Comparison of ENCODE assay signal across 11 cellular contexts in genomic region chr16:61887903-61888302, GRCh38.
DNase-seq lines count a peak whose midpoint lies in the region; ATAC-seq and TF ChIP-seq lines count a peak whose summit lies in the region.
"Had no signal": no experiment of that assay in that cellular context is flagged by ENCODE, and none has a peak within 500 bp of the region (broad histone marks: within the 10 kb centered on the region; RNA-seq: fewer than 3 reads in every experiment).

No MANE protein-coding gene starts in this region.

- H3K9me3 Mint-ChIP-seq in glutamatergic neuron (ENCODE audit: unreplicated experiment): no peaks in the 10 kb centered on the region

- no peaks in the 10 kb centered on the region for H3K27me3 Mint-ChIP-seq in glutamatergic neuron (ENCODE audit: unreplicated experiment)
- H3K27me3 Mint-ChIP-seq: activated CD8-positive, alpha-beta memory T cell treated with anti-CD3 and anti-CD28 coated beads, Interleukin-2, amount 10 ng/mL, durations not matched to agents 7 days and 5 days; stimulated activated memory B cell treated with anti-CD40 and anti-IgM and Interleukin-4, amounts not matched to agents 10 μg/mL and 1 μg/mL and 100 μg/mL, for 72 hours had no signal

- DNase-seq in CMK (ENCODE audit: low read depth) (peak; percentile 35), amniotic epithelial cell (ENCODE audit: low read depth) (peak; percentile 60), medulla oblongata (ENCODE audit: extremely low spot score) (peak; percentile 72), glutamatergic neuron (no peak), SW480 (ENCODE audit: low spot score) (no peak)
- DNase-seq in Jurkat, Clone E6-1 (ENCODE audit: low read depth, low spot score): peak; percentile 9
- DNase-seq in stimulated activated CD4-positive, alpha-beta T cell treated with anti-CD3 and anti-CD28 coated beads, Interleukin-1b, Interleukin-23, amount 100 ng/mL, for 48 hours: no peak
- DNase-seq: activated CD8-positive, alpha-beta memory T cell treated with anti-CD3 and anti-CD28 coated beads, Interleukin-2, amount 10 ng/mL, durations not matched to agents 7 days and 5 days had no signal

- H3K4me3 ChIP-seq in Jurkat, Clone E6-1 (ENCODE audit: low read length): no peak overlapping the region
- H3K4me3 ChIP-seq: right atrium auricular region had no signal

- no peaks in the 10 kb centered on the region for H3K36me3 Mint-ChIP-seq in glutamatergic neuron (ENCODE audit: unreplicated experiment)
- H3K36me3 Mint-ChIP-seq: activated CD8-positive, alpha-beta memory T cell treated with anti-CD3 and anti-CD28 coated beads, Interleukin-2, amount 10 ng/mL, durations not matched to agents 7 days and 5 days; stimulated activated memory B cell treated with anti-CD40 and anti-IgM and Interleukin-4, amounts not matched to agents 10 μg/mL and 1 μg/mL and 100 μg/mL, for 72 hours had no signal

- H3K4me1 Mint-ChIP-seq in glutamatergic neuron (ENCODE audit: low read depth, unreplicated experiment): no peaks in the 10 kb centered on the region
- H3K4me1 Mint-ChIP-seq: activated CD8-positive, alpha-beta memory T cell treated with anti-CD3 and anti-CD28 coated beads, Interleukin-2, amount 10 ng/mL, durations not matched to agents 7 days and 5 days; stimulated activated memory B cell treated with anti-CD40 and anti-IgM and Interleukin-4, amounts not matched to agents 10 μg/mL and 1 μg/mL and 100 μg/mL, for 72 hours had no signal

- ATAC-seq in HG03571 (IDR thresholded peaks at IDR 0.05; ENCODE audit: unreplicated experiment): no peak
- ATAC-seq: activated CD8-positive, alpha-beta memory T cell treated with anti-CD3 and anti-CD28 coated beads, Interleukin-2, amount 10 ng/mL, durations not matched to agents 7 days and 5 days; stimulated activated memory B cell treated with anti-CD40 and anti-IgM and Interleukin-4, amounts not matched to agents 10 μg/mL and 1 μg/mL and 100 μg/mL, for 72 hours had no signal

- H3K27ac Mint-ChIP-seq in glutamatergic neuron (ENCODE audit: unreplicated experiment): no peak overlapping the region
- H3K27ac Mint-ChIP-seq: activated CD8-positive, alpha-beta memory T cell treated with anti-CD3 and anti-CD28 coated beads, Interleukin-2, amount 10 ng/mL, durations not matched to agents 7 days and 5 days; stimulated activated memory B cell treated with anti-CD40 and anti-IgM and Interleukin-4, amounts not matched to agents 10 μg/mL and 1 μg/mL and 100 μg/mL, for 72 hours had no signal

- no peak for TF ChIP-seq CTCF in glutamatergic neuron (IDR thresholded peaks at IDR 0.05; ENCODE audit: partially characterized antibody, unreplicated experiment)

- H3K4me3 Mint-ChIP-seq in glutamatergic neuron (ENCODE audit: unreplicated experiment): no peak overlapping the region
- H3K4me3 Mint-ChIP-seq: activated CD8-positive, alpha-beta memory T cell treated with anti-CD3 and anti-CD28 coated beads, Interleukin-2, amount 10 ng/mL, durations not matched to agents 7 days and 5 days; stimulated activated memory B cell treated with anti-CD40 and anti-IgM and Interleukin-4, amounts not matched to agents 10 μg/mL and 1 μg/mL and 100 μg/mL, for 72 hours had no signal

Comparison
In these comparisons a context has a peak if more than half of its experiments do, and no peak if none do; other contexts are left out.
1. DNase-seq: peak in CMK (single experiment), Jurkat, Clone E6-1 (single experiment), amniotic epithelial cell (single experiment) and medulla oblongata (single experiment); none in stimulated activated CD4-positive, alpha-beta T cell treated with anti-CD3 and anti-CD28 coated beads, Interleukin-1b, Interleukin-23, amount 100 ng/mL, for 48 hours (single experiment), glutamatergic neuron (single experiment) and SW480 (single experiment).